ENCODE assay signal across 8 cellular contexts in the genomic region with DNA sequence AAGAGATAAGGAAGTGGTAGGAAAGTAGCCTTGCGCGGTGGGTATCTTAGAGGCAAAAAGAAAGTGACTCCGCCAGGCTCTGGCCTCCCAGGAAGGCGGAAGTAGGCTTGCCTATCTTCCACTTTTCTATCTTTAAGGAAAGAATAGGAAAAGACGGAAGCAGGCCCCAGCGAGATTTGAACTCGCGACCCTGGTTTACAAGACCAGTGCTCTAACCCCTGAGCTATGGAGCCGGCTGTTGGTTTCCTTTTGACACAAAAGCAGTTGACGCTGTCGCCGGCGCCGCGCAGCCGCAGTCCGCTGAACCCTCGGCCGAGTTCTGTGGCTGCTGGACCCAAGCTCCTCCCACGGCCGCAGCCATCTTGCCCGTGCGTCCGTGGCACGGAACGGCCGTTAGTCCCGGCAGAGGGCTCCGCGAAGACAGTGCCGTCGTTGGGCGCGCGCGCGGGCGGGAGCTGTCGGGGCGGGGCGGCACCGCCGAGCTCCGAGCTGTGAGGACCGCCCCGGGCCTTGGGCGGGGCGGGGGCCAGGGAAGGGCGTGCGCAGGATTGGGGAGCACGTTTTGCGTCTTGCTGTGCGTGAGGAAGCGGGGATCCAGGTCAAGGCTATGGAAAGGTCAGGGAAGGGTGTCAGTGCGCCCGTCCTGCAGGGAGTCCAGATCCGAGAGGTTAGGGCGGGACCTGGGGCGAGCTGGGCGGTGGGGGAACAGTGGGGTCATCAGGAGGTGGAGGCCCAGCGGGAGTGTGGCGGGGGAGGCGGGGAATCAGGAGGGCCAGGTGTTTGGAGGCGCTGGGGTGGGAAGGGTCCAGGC.
DNase-seq lines count a peak whose midpoint lies in the region; ATAC-seq lines count a peak whose summit lies in the region.

No MANE protein-coding gene starts in this region.

- peak overlapping the region; percentile 96 for H3K27ac ChIP-seq in layer of hippocampus (ENCODE audit: low read depth, low read length)

- ATAC-seq in GM18907 (IDR thresholded peaks at IDR 0.05; ENCODE audit: unreplicated experiment) (peak; percentile 56), HG03103 (IDR thresholded peaks at IDR 0.05; ENCODE audit: low read depth, unreplicated experiment) (peak; percentile 46)
- peak; percentile 44 for ATAC-seq in central memory CD8-positive, alpha-beta T cell (replicated peaks; ENCODE audit: extremely low read depth, poor library complexity, severe bottlenecking)

- peaks cover 14% of the 10 kb centered on the region for H3K27me3 Mint-ChIP-seq in central memory CD8-positive, alpha-beta T cell

- no peaks in the 10 kb centered on the region for H3K27me3 ChIP-seq in layer of hippocampus (ENCODE audit: control insufficient read depth, insufficient read depth, low read length)

- DNase-seq in T-helper 22 cell (ENCODE audit: low read depth) (peak; percentile 90), NCI-H345 treated with DMSO at 0.1 percent for 48 hours (lab: John Stamatoyannopoulos, UW; ENCODE audit: unreplicated experiment) (no peak), NCI-H446 (lab: John Stamatoyannopoulos, UW) (no peak)
- peak; percentile 97 to 99 for DNase-seq in central memory CD8-positive, alpha-beta T cell (ENCODE audit: low spot score in 2 of 2)
- DNase-seq in stimulated activated CD4-positive, alpha-beta T cell treated with anti-CD3 and anti-CD28 coated beads, Interleukin-2, amount 100 ng/mL, for 24 hours = peak; percentile 94 to 96

- peak overlapping the region; percentile 99 for H3K4me3 Mint-ChIP-seq in central memory CD8-positive, alpha-beta T cell

- peak overlapping the region; percentile 100 for H3K27ac Mint-ChIP-seq in central memory CD8-positive, alpha-beta T cell (ENCODE audit: low read depth)

- H3K9me3 Mint-ChIP-seq in central memory CD8-positive, alpha-beta T cell = peaks cover 5% of the 10 kb centered on the region

- H3K36me3 Mint-ChIP-seq in central memory CD8-positive, alpha-beta T cell (ENCODE audit: insufficient read depth) = peaks cover 63% of the 10 kb centered on the region

- H3K4me1 Mint-ChIP-seq in central memory CD8-positive, alpha-beta T cell = peaks cover 51% of the 10 kb centered on the region

Comparison
In these comparisons a context has a peak if more than half of its experiments do, and no peak if none do; other contexts are left out.
1. DNase-seq: peak in T-helper 22 cell (single experiment), central memory CD8-positive, alpha-beta T cell (2 of 2) and stimulated activated CD4-positive, alpha-beta T cell treated with anti-CD3 and anti-CD28 coated beads, Interleukin-2, amount 100 ng/mL, for 24 hours (2 of 2); none in NCI-H345 treated with DMSO at 0.1 percent for 48 hours (single experiment) and NCI-H446 (0 of 2).
2. Peak in every context shown above with its lines, with median percentiles within 50 percentile points of each other: ATAC-seq.